ENCODE assay signal across 25 cellular contexts in genomic region chr6:145772846-145773245, GRCh38.
"Had no signal": no experiment of that assay in that cellular context is flagged by ENCODE, and none has a peak within 500 bp of the region (broad histone marks: within the 10 kb centered on the region; RNA-seq: fewer than 3 reads in every experiment).

No MANE protein-coding gene starts in this region.

- H3K27ac Mint-ChIP-seq: dendritic cell treated with granulocyte-macrophage colony-stimulating factor and Interleukin-4, amounts not matched to agents 40 ng/mL and 50 ng/mL, for 4 days; effector memory CD8-positive, alpha-beta T cell; endodermal cell; mesothelial cell of epicardium; naive B cell had no signal

- H3K27me3 ChIP-seq: colonic mucosa, esophagus squamous epithelium, gastrocnemius medialis, heart right ventricle, left lung had no signal

- H3K4me1 Mint-ChIP-seq: endodermal cell, mesothelial cell of epicardium, naive B cell had no signal

- DNase-seq: colonic mucosa; cortex of kidney; effector CD8-positive, alpha-beta T cell; effector memory CD8-positive, alpha-beta T cell; endodermal cell; erythroblast; esophagus squamous epithelium; foreskin fibroblast; foreskin melanocyte; gastrocnemius medialis; glutamatergic neuron; head of caudate nucleus; heart right ventricle; hippocampal formation; left cardiac atrium; left lung; left ventricle myocardium superior; lower lobe of right lung; mesenchymal stem cell; mucosa of descending colon; naive B cell had no signal

- H3K4me1 ChIP-seq: colonic mucosa, esophagus squamous epithelium, gastrocnemius medialis, heart right ventricle, left lung, lower lobe of right lung had no signal

- ATAC-seq: effector memory CD8-positive, alpha-beta T cell; esophagus mucosa; gastrocnemius medialis; heart right ventricle; left cardiac atrium; left lung; left ventricle myocardium superior; lower lobe of right lung; mucosa of descending colon had no signal

- H3K27me3 Mint-ChIP-seq: dendritic cell treated with granulocyte-macrophage colony-stimulating factor and Interleukin-4, amounts not matched to agents 40 ng/mL and 50 ng/mL, for 4 days had no signal

- H3K4me3 Mint-ChIP-seq: dendritic cell treated with granulocyte-macrophage colony-stimulating factor and Interleukin-4, amounts not matched to agents 40 ng/mL and 50 ng/mL, for 4 days; effector memory CD8-positive, alpha-beta T cell; endodermal cell; mesothelial cell of epicardium; naive B cell had no signal

- H3K4me3 ChIP-seq: colonic mucosa, esophagus squamous epithelium, gastrocnemius medialis, heart right ventricle, left lung, lower lobe of right lung, mucosa of descending colon had no signal

- H3K27ac ChIP-seq: colonic mucosa, epithelial cell of prostate, esophagus squamous epithelium, gastrocnemius medialis, heart right ventricle, left lung, lower lobe of right lung had no signal

- H3K9me3 ChIP-seq: colonic mucosa, gastrocnemius medialis had no signal

- H3K36me3 ChIP-seq: colonic mucosa, esophagus squamous epithelium, gastrocnemius medialis, heart right ventricle, left lung, lower lobe of right lung had no signal
